ENCODE assay signal across 7 cellular contexts in genomic region chr6:89892577-89892976, GRCh38. TPM values are rescaled to one million over a fixed set of nuclear protein-coding genes. Genes with fewer than 3 reads are reported as not detected.
"Had no signal": no experiment of that assay in that cellular context is flagged by ENCODE, and none has a peak within 500 bp of the region (broad histone marks: within the 10 kb centered on the region; RNA-seq: fewer than 3 reads in every experiment).

No MANE protein-coding gene starts in this region.

RNA-seq across cellular contexts. Expression of gene GJA10, which starts 1.7 kb away (rescaled TPM):
- total RNA-seq: activated CD4-positive, alpha-beta T cell treated with anti-CD3 and anti-CD28 coated beads for 36 hours; activated naive CD8-positive, alpha-beta T cell treated with anti-CD3 and anti-CD28 coated beads for 36 hours; activated T-cell treated with anti-CD3 and anti-CD28 coated beads, Interleukin-2, amount 50 U/mL, for 72 hours; cardiac muscle cell; M059J; Right ventricle myocardium inferior had no signal
- polyA plus RNA-seq: adipose tissue, cardiac muscle cell had no signal
